In the genomic region with DNA sequence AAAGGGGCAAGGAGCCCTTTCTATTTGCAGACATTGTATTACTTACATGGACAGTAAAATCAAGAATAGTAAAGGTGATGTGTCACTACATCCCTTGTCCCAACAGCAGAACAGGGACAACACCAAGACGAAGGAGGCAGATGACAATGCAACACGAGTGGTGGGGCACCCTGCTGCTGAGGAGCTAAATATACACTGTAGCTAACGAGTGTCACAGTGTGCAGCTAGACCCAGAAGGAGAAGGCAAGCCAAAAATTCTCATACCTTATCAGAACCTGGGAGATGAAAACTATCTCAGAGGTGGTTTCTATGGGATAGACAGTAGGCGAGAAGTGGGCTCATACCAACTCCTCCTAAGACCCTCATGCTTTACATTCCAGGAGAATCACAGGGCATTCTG, we compare ENCODE assay signal across 25 cellular contexts.
"Had no signal": no experiment of that assay in that cellular context is flagged by ENCODE, and none has a peak within 500 bp of the region (broad histone marks: within the 10 kb centered on the region; RNA-seq: fewer than 3 reads in every experiment).

No MANE protein-coding gene starts in this region.

- DNase-seq: heart right ventricle; islet precursor cell; midbrain; naive thymus-derived CD8-positive, alpha-beta T cell; occipital lobe; psoas muscle; stimulated activated CD4-positive, alpha-beta T cell treated with anti-CD3 and anti-CD28 coated beads, Interleukin-12 subunit alpha, Interleukin-12 subunit beta, amount 100 ng/mL, for 4 hours; stimulated activated CD4-positive, alpha-beta T cell treated with anti-CD3 and anti-CD28 coated beads, Interleukin-15, amount 100 ng/mL, for 24 hours; stimulated activated CD4-positive, alpha-beta T cell treated with anti-CD3 and anti-CD28 coated beads, Interleukin-2, amount 100 ng/mL, for 24 hours; stimulated activated CD4-positive, alpha-beta T cell treated with anti-CD3 and anti-CD28 coated beads, Interleukin-4, amount 100 ng/mL, for 1 hour; stimulated activated naive B cell treated with anti-CD40 and anti-IgM and Interleukin-4, amounts not matched to agents 10 μg/mL and 1 μg/mL and 100 μg/mL, for 72 hours; stimulated activated naive CD8-positive, alpha-beta T cell treated with anti-CD3 and anti-CD28 coated beads, Interleukin-15, Interleukin-2, amounts not matched to agents 100 U/mL and 50 U/mL, for 24 hours; stomach; testis; thyroid gland; transverse colon; upper lobe of left lung had no signal

- H3K79me2 ChIP-seq: hepatocyte, parathyroid adenoma had no signal

- H3K9ac ChIP-seq: parathyroid adenoma had no signal

- H3K27ac ChIP-seq: heart right ventricle, hepatocyte, neutrophil, parathyroid adenoma, psoas muscle, skin epidermis, stomach, testis, thyroid gland, transverse colon, upper lobe of left lung, vagina had no signal

- H3K4me1 ChIP-seq: heart right ventricle, parathyroid adenoma, psoas muscle, stomach, testis, thyroid gland, transverse colon, upper lobe of left lung, vagina had no signal

- ATAC-seq: left lobe of liver; naive thymus-derived CD8-positive, alpha-beta T cell; psoas muscle; sciatic nerve; stimulated activated naive B cell treated with anti-CD40 and anti-IgM and Interleukin-4, amounts not matched to agents 10 μg/mL and 1 μg/mL and 100 μg/mL, for 72 hours; stimulated activated naive CD8-positive, alpha-beta T cell treated with anti-CD3 and anti-CD28 coated beads, Interleukin-15, Interleukin-2, amounts not matched to agents 100 U/mL and 50 U/mL, for 24 hours had no signal

- H3K9me3 ChIP-seq: neutrophil, psoas muscle, testis, thyroid gland, transverse colon, upper lobe of left lung, vagina had no signal

- H3K27me3 ChIP-seq: heart right ventricle, hepatocyte, neutrophil, stomach, testis, thyroid gland, transverse colon, upper lobe of left lung, vagina had no signal

- H3K36me3 ChIP-seq: heart right ventricle, neutrophil, stomach, thyroid gland, transverse colon, upper lobe of left lung, vagina had no signal

- H3K4me3 ChIP-seq: heart right ventricle, hepatocyte, lung, psoas muscle, skin epidermis, stomach, testis, thyroid gland, transverse colon, upper lobe of left lung, vagina had no signal

- H3K4me2 ChIP-seq: hepatocyte had no signal
